In genomic region chr14:56812364-56813103, GRCh38 we compare ENCODE assay signal across 27 cellular contexts. TPM values are rescaled to one million over a fixed set of nuclear protein-coding genes. Genes with fewer than 3 reads are reported as not detected.
DNase-seq lines count a peak whose midpoint lies in the region; ATAC-seq, FAIRE-seq and TF ChIP-seq lines count a peak whose summit lies in the region.
"Had no signal": no experiment of that assay in that cellular context is flagged by ENCODE, and none has a peak within 500 bp of the region (broad histone marks: within the 10 kb centered on the region; RNA-seq: fewer than 3 reads in every experiment).

No MANE protein-coding gene starts in this region.

- no peak overlapping the region for H3K56ac ChIP-seq in H9 (ENCODE audit: insufficient read length, low read depth, low read length)

- ATAC-seq in WTC11 (peak; percentile 2), GM19397 (IDR thresholded peaks at IDR 0.05; ENCODE audit: unreplicated experiment) (no peak)
- ATAC-seq: Panc1; stimulated activated memory B cell treated with anti-CD40 and anti-IgM and Interleukin-4, amounts not matched to agents 10 μg/mL and 1 μg/mL and 100 μg/mL, for 72 hours had no signal

- H2BK120ac ChIP-seq in H9 (ENCODE audit: low read depth, low read length, poor library complexity, severe bottlenecking): no peak overlapping the region

- H3K27ac ChIP-seq in H9 (ENCODE audit: insufficient read length, low read depth, low read length) (no peak overlapping the region), layer of hippocampus (ENCODE audit: low read depth, low read length) (peak overlapping the region; percentile 30), MM.1S (ENCODE audit: low read length) (no peak overlapping the region)
- H3K27ac ChIP-seq: colonic mucosa, left ventricle myocardium inferior, prostate gland, SJCRH30, thoracic aorta, vagina had no signal

- DNase-seq in D721Med (ENCODE audit: insufficient read length, low spot score): no peak
- no peak for DNase-seq in H9
- no peak for DNase-seq in WTC11 (ENCODE audit: low spot score)
- no peak for DNase-seq in NCI-H1105 (lab: John Stamatoyannopoulos, UW)
- DNase-seq in T-helper 9 cell: no peak
- DNase-seq in MM.1S: no peak
- DNase-seq: activated CD4-positive, alpha-beta T cell treated with anti-CD3 and anti-CD28 coated beads, Interleukin-2, amount 50 U/mL, for 1 hour; activated effector memory CD4-positive, alpha-beta T cell treated with Interleukin-2 at 50 U/mL for 16 hours; colonic mucosa; left ventricle myocardium inferior; NCI-H1048; NCI-H187 treated with DMSO at 0.1 percent for 48 hours; SJCRH30; small intestine had no signal

- no peak overlapping the region for H3K14ac ChIP-seq in H9 (ENCODE audit: insufficient read depth, low read length)

- H3K18ac ChIP-seq in H9 (ENCODE audit: insufficient read length, low read depth, low read length): no peak overlapping the region

- no CpG with 5 or more reads among the region's 25 CpGs for WGBS in H9 (ENCODE audit: extremely low coverage, insufficient read length, low lambda C conversion rate)

- H2AFZ ChIP-seq in H9 (ENCODE audit: low read length) (no peak overlapping the region), MM.1S (ENCODE audit: low read length) (no peak overlapping the region)

- no peak overlapping the region for H3K4me3 ChIP-seq in MM.1S (ENCODE audit: low read length)
- H3K4me3 ChIP-seq: colonic mucosa, left ventricle myocardium inferior, prostate gland, SJCRH30, thoracic aorta, vagina had no signal

- no peak overlapping the region for H2AK5ac ChIP-seq in H9 (ENCODE audit: insufficient read length, low read length)

- no peak overlapping the region for H3T11ph ChIP-seq in H9 (ENCODE audit: low read length)

- POLR2A ChIA-PET in WTC11 (lab: Charles Lee): interaction anchor here (1.2 kb wide), 1 partner anchor 46 kb away, joined by 4 read pairs; no protein-coding TSS in a partner anchor

- no peak overlapping the region for H3K23ac ChIP-seq in H9 (ENCODE audit: insufficient read length, low read depth, low read length)

- no peak overlapping the region for H2BK15ac ChIP-seq in H9 (ENCODE audit: low read depth, low read length)

- H3K27me3 ChIP-seq in H9 (ENCODE audit: insufficient read depth, low read length): peaks cover 77% of the 10 kb centered on the region
- peaks cover 57% of the 10 kb centered on the region for H3K27me3 ChIP-seq in layer of hippocampus (ENCODE audit: control insufficient read depth, insufficient read depth, low read length)
- H3K27me3 ChIP-seq in MM.1S (replicated peaks; ENCODE audit: insufficient read depth, low read length): no peaks in the 10 kb centered on the region
- H3K27me3 ChIP-seq: SJCRH30 had no signal

- peaks cover 0 to 21% (median 7%) of the 10 kb centered on the region in 3 experiments; a peak in 4 of 7 replicates for H3K36me3 Mint-ChIP-seq in H9 (ENCODE audit: insufficient read depth in 1 of 3, low read depth in 3 of 3)
- H3K36me3 Mint-ChIP-seq in WTC11: no peaks in the 10 kb centered on the region
- H3K36me3 Mint-ChIP-seq: stimulated activated memory B cell treated with anti-CD40 and anti-IgM and Interleukin-4, amounts not matched to agents 10 μg/mL and 1 μg/mL and 100 μg/mL, for 72 hours had no signal

- H3K4me1 ChIP-seq in H9 (ENCODE audit: insufficient read depth, low read length) (peaks cover 9% of the 10 kb centered on the region), MM.1S (ENCODE audit: low read length) (no peaks in the 10 kb centered on the region)
- H3K4me1 ChIP-seq: colonic mucosa, prostate gland, SJCRH30 had no signal

- H3K4me2 ChIP-seq in H9 (ENCODE audit: insufficient read depth, insufficient read length, low read length) (peak overlapping the region; percentile 31), MM.1S (ENCODE audit: low read depth, low read length) (no peak overlapping the region)

- peaks cover 0 to 6% of the 10 kb centered on the region in 2 experiments; a peak in 1 of 5 replicates for H3K9me3 Mint-ChIP-seq in H9
- H3K9me3 Mint-ChIP-seq in WTC11: no peaks in the 10 kb centered on the region

- H3K23me2 ChIP-seq in H9 (ENCODE audit: insufficient read length, low read depth, low read length, poor library complexity, severe bottlenecking): peaks cover 54% of the 10 kb centered on the region

- H3K27ac Mint-ChIP-seq in H9 (peak overlapping the region in 1 of 3 experiments; percentile 85; a peak in 1 of 7 replicates), WTC11 (no peak overlapping the region)
- H3K27ac Mint-ChIP-seq: CD14-positive monocyte; stimulated activated memory B cell treated with anti-CD40 and anti-IgM and Interleukin-4, amounts not matched to agents 10 μg/mL and 1 μg/mL and 100 μg/mL, for 72 hours; T-helper 1 cell treated with Interleukin-12 subunit alpha and Interleukin-12 subunit beta and Interleukin-4 antibody, amounts not matched to agents 30 μg/mL and 1 μg/mL, for 36 hours had no signal

- H3K27me3 Mint-ChIP-seq in H9 (ENCODE audit: low read depth) (peaks cover 92% of the 10 kb centered on the region), WTC11 (ENCODE audit: low read depth) (peaks cover 98% of the 10 kb centered on the region)

- no peaks in the 10 kb centered on the region for H3K9me2 ChIP-seq in MM.1S (replicated peaks; ENCODE audit: insufficient read depth, low read length)

- H2BK20ac ChIP-seq in H9 (ENCODE audit: low read depth, low read length, poor library complexity, severe bottlenecking): no peak overlapping the region

- no peak overlapping the region for H2BK12ac ChIP-seq in H9 (ENCODE audit: insufficient read length, low read depth, low read length)

- no peaks in the 10 kb centered on the region for H3K79me1 ChIP-seq in H9 (ENCODE audit: insufficient read depth, low read depth, low read length, poor library complexity, severe bottlenecking)

- no peaks in the 10 kb centered on the region for H3F3A ChIP-seq in MM.1S (ENCODE audit: insufficient read depth, low read length)

- no peak overlapping the region for H3K9ac ChIP-seq in H9 (ENCODE audit: extremely low read depth, insufficient read length, low read length)
- no peak overlapping the region for H3K9ac ChIP-seq in MM.1S (ENCODE audit: low read length)

- peak; percentile 79 for FAIRE-seq in D721Med (lab: Jason Lieb, UNC)
- FAIRE-seq: bronchial epithelial cell, small intestine had no signal

- H3K79me2 ChIP-seq in H9 (ENCODE audit: insufficient read depth, low read length): no peaks in the 10 kb centered on the region
- H3K79me2 ChIP-seq in MM.1S (ENCODE audit: low read length): no peaks in the 10 kb centered on the region

- TF ChIP-seq CTCF in D721Med (IDR thresholded peaks at IDR 0.05; ENCODE audit: insufficient read depth, missing control alignments) (no peak), H9 (conservative IDR thresholded peaks at IDR 0.05) (no peak), WTC11 (IDR thresholded peaks at IDR 0.05) (no peak), MM.1S (IDR thresholded peaks at IDR 0.05; ENCODE audit: low read length) (no peak)

- CTCF ChIA-PET in WTC11 (lab: Charles Lee): interaction anchor here (0.6 to 2.6 kb wide), 7 partner anchors 18 to 240 kb away, joined by 3 to 10 read pairs (median 3); no protein-coding TSS in a partner anchor

- no peaks in the 10 kb centered on the region for H3K9me3 ChIP-seq in H9 (ENCODE audit: control insufficient read depth, low read depth, low read length)
- no peaks in the 10 kb centered on the region for H3K9me3 ChIP-seq in MM.1S (replicated peaks; ENCODE audit: insufficient read depth, low read length)
- H3K9me3 ChIP-seq: colonic mucosa, left ventricle myocardium inferior, prostate gland, SJCRH30, thoracic aorta, vagina had no signal

- H2BK5ac ChIP-seq in H9 (ENCODE audit: insufficient read length, low read length): no peak overlapping the region

- no peak overlapping the region for H4K8ac ChIP-seq in H9 (replicated peaks; ENCODE audit: insufficient read length, low read depth, low read length)

- H4K20me1 ChIP-seq in H9 (ENCODE audit: control insufficient read depth, insufficient read depth, insufficient read length): no peaks in the 10 kb centered on the region
- no peaks in the 10 kb centered on the region for H4K20me1 ChIP-seq in MM.1S (ENCODE audit: insufficient read depth, low read length)

- H3K4me3 Mint-ChIP-seq in H9: peak overlapping the region; percentile 58 to 78
- peak overlapping the region; percentile 94 for H3K4me3 Mint-ChIP-seq in WTC11
- H3K4me3 Mint-ChIP-seq: stimulated activated memory B cell treated with anti-CD40 and anti-IgM and Interleukin-4, amounts not matched to agents 10 μg/mL and 1 μg/mL and 100 μg/mL, for 72 hours; T-helper 1 cell treated with Interleukin-12 subunit alpha and Interleukin-12 subunit beta and Interleukin-4 antibody, amounts not matched to agents 30 μg/mL and 1 μg/mL, for 36 hours had no signal

- H4K91ac ChIP-seq in H9 (ENCODE audit: insufficient read length, low read depth, low read length): no peak overlapping the region

- no peak overlapping the region for H3K4ac ChIP-seq in H9 (ENCODE audit: low read depth, low read length)

- H3K4me1 Mint-ChIP-seq in H9 (peaks cover 63 to 70% of the 10 kb centered on the region in 2 experiments), WTC11 (peaks cover 70% of the 10 kb centered on the region)

- H4K5ac ChIP-seq in H9 (ENCODE audit: insufficient read length, low read depth, low read length): no peak overlapping the region

- no peaks in the 10 kb centered on the region for H3K36me3 ChIP-seq in MM.1S (replicated peaks; ENCODE audit: insufficient read depth, low read length)
- H3K36me3 ChIP-seq: colonic mucosa, left ventricle myocardium inferior, prostate gland, SJCRH30, thoracic aorta, vagina had no signal

TF ChIP-seq in WTC11, 78 proteins besides CTCF, POLR2A, EP300 and RAD21 (continues in another document):
- TF ChIP-seq E2F4 (CRISPR knock-in tag; IDR thresholded peaks at IDR 0.05; ENCODE audit: borderline replicate concordance, low read depth): no peak

RNA-seq across cellular contexts. Expression of gene OTX2, which starts 2.3 kb away (rescaled TPM):
- total RNA-seq in H9 (2021) (193 and 195 TPM in 2 replicates), WTC11 (2021) (30.1 to 34.4 TPM (median 32.5 TPM) in 3 replicates)
- total RNA-seq: bronchial epithelial cell, colonic mucosa, fibroblast of lung, glomerular endothelial cell, left ventricle myocardium inferior, mononuclear cell, prostate gland, SJCRH30, thoracic aorta, vagina had no signal
